Comparison of ENCODE assay signal across 21 cellular contexts in genomic region chr13:113967206-113967720, GRCh38. TPM values are rescaled to one million over a fixed set of nuclear protein-coding genes. Genes with fewer than 3 reads are reported as not detected.
DNase-seq lines count a peak whose midpoint lies in the region; ATAC-seq and TF ChIP-seq lines count a peak whose summit lies in the region.
"Had no signal": no experiment of that assay in that cellular context is flagged by ENCODE, and none has a peak within 500 bp of the region (broad histone marks: within the 10 kb centered on the region; RNA-seq: fewer than 3 reads in every experiment).

No MANE protein-coding gene starts in this region.

- H3K9me3 Mint-ChIP-seq in stimulated activated naive B cell treated with anti-CD40 and anti-IgM and Interleukin-4, amounts not matched to agents 10 μg/mL and 1 μg/mL and 100 μg/mL, for 72 hours = no peaks in the 10 kb centered on the region
- H3K9me3 Mint-ChIP-seq: CD4-positive, CD25-positive, alpha-beta regulatory T cell had no signal

- no peak for TF ChIP-seq EP300 in tibial nerve (IDR thresholded peaks at IDR 0.05)

- DNase-seq in left ventricle myocardium superior (peak; percentile 16), right atrium auricular region (ENCODE audit: low spot score) (no peak), body of pancreas (peak in 1 of 4 donors; percentile 14), mucosa of descending colon (peak in 2 of 3 donors; percentile 23 to 25), thoracic aorta (ENCODE audit: low spot score) (peak; percentile 0), T-helper 1 cell (no peak), tibial nerve (ENCODE audit: low spot score in 2 of 2) (no peak)
- DNase-seq in stimulated activated naive B cell treated with anti-CD40 and anti-IgM and Interleukin-4, amounts not matched to agents 10 μg/mL and 1 μg/mL and 100 μg/mL, for 72 hours = no peak
- DNase-seq: CD4-positive, CD25-positive, alpha-beta regulatory T cell; COR-L47; DMS79; Karpas-422; MV-4-11; NCI-H1105 treated with DMSO at 0.1 percent for 48 hours; NCI-H2029 treated with DMSO at 0.1 percent for 48 hours; NCI-H226; NCI-H524; NCI-H82 had no signal

- H3K27me3 Mint-ChIP-seq in stimulated activated naive B cell treated with anti-CD40 and anti-IgM and Interleukin-4, amounts not matched to agents 10 μg/mL and 1 μg/mL and 100 μg/mL, for 72 hours = no peaks in the 10 kb centered on the region
- H3K27me3 Mint-ChIP-seq: B cell; CD4-positive, CD25-positive, alpha-beta regulatory T cell had no signal

- TF ChIP-seq CTCF in right atrium auricular region (IDR thresholded peaks at IDR 0.05) (no peak), body of pancreas (IDR thresholded peaks at IDR 0.05) (no peak), mucosa of descending colon (IDR thresholded peaks at IDR 0.05) (no peak), thoracic aorta (IDR thresholded peaks at IDR 0.05) (no peak), tibial nerve (IDR thresholded peaks at IDR 0.05) (no peak)

- no peak overlapping the region for H3K27ac Mint-ChIP-seq in stimulated activated naive B cell treated with anti-CD40 and anti-IgM and Interleukin-4, amounts not matched to agents 10 μg/mL and 1 μg/mL and 100 μg/mL, for 72 hours
- H3K27ac Mint-ChIP-seq: B cell; CD4-positive, CD25-positive, alpha-beta regulatory T cell had no signal

- H3K36me3 ChIP-seq in right atrium auricular region (no peaks in the 10 kb centered on the region), body of pancreas (replicated peaks in 1 of 2; ENCODE audit: insufficient read depth in 1 of 2, low read depth in 2 of 2) (no peaks in the 10 kb centered on the region), mucosa of descending colon (ENCODE audit: low read depth) (no peaks in the 10 kb centered on the region), thoracic aorta (no peaks in the 10 kb centered on the region), tibial nerve (peaks cover 0 to 37% (median 0%) of the 10 kb centered on the region in 3 donors)

- no peak overlapping the region for H3K27ac ChIP-seq in right atrium auricular region
- peak overlapping the region; percentile 85 to 98 (median 97) for H3K27ac ChIP-seq in body of pancreas
- H3K27ac ChIP-seq in thoracic aorta = no peak overlapping the region
- H3K27ac ChIP-seq in tibial nerve = no peak overlapping the region

- H3K9me3 ChIP-seq in right atrium auricular region = no peaks in the 10 kb centered on the region
- H3K9me3 ChIP-seq in body of pancreas = no peaks in the 10 kb centered on the region
- no peaks in the 10 kb centered on the region for H3K9me3 ChIP-seq in mucosa of descending colon
- H3K9me3 ChIP-seq in thoracic aorta = no peaks in the 10 kb centered on the region
- no peaks in the 10 kb centered on the region for H3K9me3 ChIP-seq in tibial nerve

- intact Hi-C loops in left ventricle myocardium superior (cut with micrococcal nuclease) (no loop called here), body of pancreas (cut with DNase I) (no loop called here), mucosa of descending colon (cut with DNase I, micrococcal nuclease) (no loop called here)

- ATAC-seq in left ventricle myocardium superior = no peak
- ATAC-seq in body of pancreas = no peak
- ATAC-seq in mucosa of descending colon = no peak
- ATAC-seq in thoracic aorta (ENCODE audit: insufficient number of reproducible peaks, low FRiP score, low read depth) = no peak
- ATAC-seq in stimulated activated naive B cell treated with anti-CD40 and anti-IgM and Interleukin-4, amounts not matched to agents 10 μg/mL and 1 μg/mL and 100 μg/mL, for 72 hours (replicated peaks) = no peak
- ATAC-seq: Panc1 had no signal

- no peak overlapping the region for H3K4me3 ChIP-seq in right atrium auricular region
- no peak overlapping the region for H3K4me3 ChIP-seq in body of pancreas
- no peak overlapping the region for H3K4me3 ChIP-seq in mucosa of descending colon
- no peak overlapping the region for H3K4me3 ChIP-seq in thoracic aorta
- no peak overlapping the region for H3K4me3 ChIP-seq in tibial nerve

- peaks cover 2 to 7% of the 10 kb centered on the region in 2 donors for H3K36me3 Mint-ChIP-seq in stimulated activated naive B cell treated with anti-CD40 and anti-IgM and Interleukin-4, amounts not matched to agents 10 μg/mL and 1 μg/mL and 100 μg/mL, for 72 hours

- no peak for TF ChIP-seq POLR2A in body of pancreas (IDR thresholded peaks at IDR 0.05)
- TF ChIP-seq POLR2A in tibial nerve (IDR thresholded peaks at IDR 0.05) = no peak

- H3K4me1 ChIP-seq in right atrium auricular region = peaks cover 0 to 18% of the 10 kb centered on the region in 2 donors
- peaks cover 50% of the 10 kb centered on the region for H3K4me1 ChIP-seq in body of pancreas
- H3K4me1 ChIP-seq in mucosa of descending colon (ENCODE audit: low read depth) = peaks cover 22% of the 10 kb centered on the region
- H3K4me1 ChIP-seq in thoracic aorta (ENCODE audit: control insufficient read depth in 1 of 2, low read depth in 2 of 2) = peaks cover 11 to 19% of the 10 kb centered on the region in 2 donors
- peaks cover 0 to 23% (median 3%) of the 10 kb centered on the region in 4 donors for H3K4me1 ChIP-seq in tibial nerve

- 95% methylated on average over 3 to 9 of the region's 9 CpGs for WGBS in body of pancreas, 2 donors
- WGBS in tibial nerve, 2 donors = 84 to 92% methylated on average over 7 to 9 of the region's 9 CpGs

- H3K4me3 Mint-ChIP-seq in stimulated activated naive B cell treated with anti-CD40 and anti-IgM and Interleukin-4, amounts not matched to agents 10 μg/mL and 1 μg/mL and 100 μg/mL, for 72 hours = no peak overlapping the region
- H3K4me3 Mint-ChIP-seq: B cell had no signal

- H3K4me1 Mint-ChIP-seq in stimulated activated naive B cell treated with anti-CD40 and anti-IgM and Interleukin-4, amounts not matched to agents 10 μg/mL and 1 μg/mL and 100 μg/mL, for 72 hours = no peaks in the 10 kb centered on the region
- H3K4me1 Mint-ChIP-seq: B cell had no signal

- H3K27me3 ChIP-seq in right atrium auricular region (no peaks in the 10 kb centered on the region), body of pancreas (no peaks in the 10 kb centered on the region), thoracic aorta (replicated peaks; ENCODE audit: insufficient read depth) (no peaks in the 10 kb centered on the region), tibial nerve (no peaks in the 10 kb centered on the region)

RNA-seq across cellular contexts. Expression of gene C13orf46, which starts 6.6 kb away (rescaled TPM):
- total RNA-seq in left ventricle myocardium superior = 0.37 TPM
- 1 to 10 TPM in 1 of 2 donors, under 1 TPM in 1; 0.59 to 2.7 TPM for total RNA-seq in right atrium auricular region
- total RNA-seq in body of pancreas = 10 to 100 TPM; 28.8 to 38.6 TPM
- 1 to 10 TPM; 1.3 to 1.8 (median 1.6) TPM for total RNA-seq in mucosa of descending colon
- total RNA-seq in thoracic aorta = 1 to 10 TPM; 1.1 TPM
- total RNA-seq in tibial nerve = 10 to 100 TPM in 1 of 4 donors, 1 to 10 TPM in 3; 3.3 to 17.7 (median 4.1) TPM
- total RNA-seq: H4 had no signal

Comparison
In these comparisons a context has a peak if more than half of its experiments do, and no peak if none do; other contexts are left out.
1. DNase-seq: peak in left ventricle myocardium superior (single experiment), mucosa of descending colon (2 of 3) and thoracic aorta (single experiment); none in right atrium auricular region (single experiment), T-helper 1 cell (0 of 5), tibial nerve (0 of 2) and stimulated activated naive B cell treated with anti-CD40 and anti-IgM and Interleukin-4, amounts not matched to agents 10 μg/mL and 1 μg/mL and 100 μg/mL, for 72 hours (single experiment).
2. H3K27ac ChIP-seq: peak in body of pancreas (4 of 4); none in right atrium auricular region (0 of 2), thoracic aorta (0 of 2) and tibial nerve (0 of 4).